ENCODE assay signal across 26 cellular contexts in genomic region chr12:89366676-89367364, GRCh38.
"Had no signal": no experiment of that assay in that cellular context is flagged by ENCODE, and none has a peak within 500 bp of the region (broad histone marks: within the 10 kb centered on the region; RNA-seq: fewer than 3 reads in every experiment).

No MANE protein-coding gene starts in this region.

- DNase-seq: natural killer cell; occipital lobe; ovary; posterior cingulate gyrus; psoas muscle; right cardiac atrium; stimulated activated CD4-positive, alpha-beta T cell treated with anti-CD3 and anti-CD28 coated beads, Interleukin-15, amount 100 ng/mL, for 24 hours; stimulated activated CD4-positive, alpha-beta T cell treated with anti-CD3 and anti-CD28 coated beads, Interleukin-2, amount 100 ng/mL, for 24 hours; stimulated activated CD4-positive, alpha-beta T cell treated with anti-CD3 and anti-CD28 coated beads, Interleukin-2, amount 100 ng/mL, for 48 hours; stimulated activated CD4-positive, alpha-beta T cell treated with anti-CD3 and anti-CD28 coated beads, Interleukin-4, amount 100 ng/mL, for 24 hours; stimulated activated naive B cell treated with anti-CD40 and anti-IgM and Interleukin-4, amounts not matched to agents 10 μg/mL and 1 μg/mL and 100 μg/mL, for 72 hours; stimulated activated naive CD4-positive, alpha-beta T cell treated with Interleukin-2 at 50 U/mL for 16 hours; stomach; thyroid gland; trophoblast cell; upper lobe of left lung had no signal

- H2AFZ ChIP-seq: neural progenitor cell, parathyroid adenoma had no signal

- H3K27ac ChIP-seq: neural progenitor cell, ovary, parathyroid adenoma, psoas muscle, skin epidermis, stomach, thoracic aorta, thyroid gland, tibial nerve, upper lobe of left lung, vagina had no signal

- ATAC-seq: natural killer cell; psoas muscle; right cardiac atrium; sciatic nerve; stimulated activated effector memory CD8-positive, alpha-beta T cell treated with anti-CD3 and anti-CD28 coated beads, Interleukin-12 subunit alpha, Interleukin-12 subunit beta, amount 100 ng/mL, for 72 hours; stimulated activated naive B cell treated with anti-CD40 and anti-IgM and Interleukin-4, amounts not matched to agents 10 μg/mL and 1 μg/mL and 100 μg/mL, for 72 hours had no signal

- H3K9ac ChIP-seq: neural progenitor cell, parathyroid adenoma had no signal

- H3K36me3 ChIP-seq: neural progenitor cell, ovary, thoracic aorta, thyroid gland, vagina had no signal

- H3K9me3 ChIP-seq: ovary, psoas muscle, stomach, thoracic aorta, thyroid gland, tibial nerve, upper lobe of left lung, vagina had no signal

- FAIRE-seq: urothelium cell line had no signal

- H3K4me3 ChIP-seq: neural progenitor cell, ovary, psoas muscle, skin epidermis, smooth muscle cell, stomach, thoracic aorta, thyroid gland, tibial nerve, upper lobe of left lung, vagina had no signal

- H3K4me1 ChIP-seq: neural progenitor cell, thyroid gland had no signal

- H3K27me3 ChIP-seq: neural progenitor cell, ovary, stomach, thyroid gland, tibial nerve, upper lobe of left lung, vagina had no signal

- H3K4me2 ChIP-seq: neural progenitor cell, smooth muscle cell had no signal
